In the genomic region with DNA sequence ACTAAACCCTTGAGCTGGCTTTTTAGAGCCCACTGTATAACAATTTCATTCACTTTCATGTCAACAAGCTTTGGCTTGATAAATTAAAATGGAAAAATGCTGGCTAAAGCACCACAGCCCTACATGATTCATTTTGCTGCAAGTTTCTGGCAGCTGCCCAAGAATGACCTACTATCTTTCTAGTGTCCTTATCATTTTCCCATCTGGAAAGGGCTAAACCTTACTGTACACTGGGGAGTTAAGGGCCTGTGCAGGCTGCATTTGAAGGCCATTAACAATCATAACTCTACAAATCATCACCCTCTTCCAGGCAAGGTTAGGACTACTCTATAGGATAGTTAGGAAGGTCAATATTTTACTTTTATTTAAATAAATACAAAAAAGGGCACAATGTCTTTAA, we compare ENCODE assay signal across 1 cellular context.
A peak's percentile ranks its signal among the peaks of the same experiment; 100 is the strongest.
TF ChIP-seq lines count a peak whose summit lies in the region.

No MANE protein-coding gene starts in this region.

TF ChIP-seq in HEK293, 187 proteins besides CTCF, POLR2A, EP300 and RAD21 (continued from another document and continues in another):
- TF ChIP-seq, protein P1, sequence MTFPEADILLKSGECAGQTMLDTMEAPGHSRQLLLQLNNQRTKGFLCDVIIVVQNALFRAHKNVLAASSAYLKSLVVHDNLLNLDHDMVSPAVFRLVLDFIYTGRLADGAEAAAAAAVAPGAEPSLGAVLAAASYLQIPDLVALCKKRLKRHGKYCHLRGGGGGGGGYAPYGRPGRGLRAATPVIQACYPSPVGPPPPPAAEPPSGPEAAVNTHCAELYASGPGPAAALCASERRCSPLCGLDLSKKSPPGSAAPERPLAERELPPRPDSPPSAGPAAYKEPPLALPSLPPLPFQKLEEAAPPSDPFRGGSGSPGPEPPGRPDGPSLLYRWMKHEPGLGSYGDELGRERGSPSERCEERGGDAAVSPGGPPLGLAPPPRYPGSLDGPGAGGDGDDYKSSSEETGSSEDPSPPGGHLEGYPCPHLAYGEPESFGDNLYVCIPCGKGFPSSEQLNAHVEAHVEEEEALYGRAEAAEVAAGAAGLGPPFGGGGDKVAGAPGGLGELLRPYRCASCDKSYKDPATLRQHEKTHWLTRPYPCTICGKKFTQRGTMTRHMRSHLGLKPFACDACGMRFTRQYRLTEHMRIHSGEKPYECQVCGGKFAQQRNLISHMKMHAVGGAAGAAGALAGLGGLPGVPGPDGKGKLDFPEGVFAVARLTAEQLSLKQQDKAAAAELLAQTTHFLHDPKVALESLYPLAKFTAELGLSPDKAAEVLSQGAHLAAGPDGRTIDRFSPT (tag by site-specific recombination; IDR thresholded peaks at IDR 0.05), result no peak
- TF ChIP-seq, protein P2, sequence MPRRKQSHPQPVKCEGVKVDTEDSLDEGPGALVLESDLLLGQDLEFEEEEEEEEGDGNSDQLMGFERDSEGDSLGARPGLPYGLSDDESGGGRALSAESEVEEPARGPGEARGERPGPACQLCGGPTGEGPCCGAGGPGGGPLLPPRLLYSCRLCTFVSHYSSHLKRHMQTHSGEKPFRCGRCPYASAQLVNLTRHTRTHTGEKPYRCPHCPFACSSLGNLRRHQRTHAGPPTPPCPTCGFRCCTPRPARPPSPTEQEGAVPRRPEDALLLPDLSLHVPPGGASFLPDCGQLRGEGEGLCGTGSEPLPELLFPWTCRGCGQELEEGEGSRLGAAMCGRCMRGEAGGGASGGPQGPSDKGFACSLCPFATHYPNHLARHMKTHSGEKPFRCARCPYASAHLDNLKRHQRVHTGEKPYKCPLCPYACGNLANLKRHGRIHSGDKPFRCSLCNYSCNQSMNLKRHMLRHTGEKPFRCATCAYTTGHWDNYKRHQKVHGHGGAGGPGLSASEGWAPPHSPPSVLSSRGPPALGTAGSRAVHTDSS (tag by site-specific recombination; IDR thresholded peaks at IDR 0.05), result peak; percentile 43; the same call in 1 of the 2 replicates
- TF ChIP-seq ZNF501 (tag by site-specific recombination; IDR thresholded peaks at IDR 0.05), result 0 out of 2 replicates have a peak, but pooled peaks have one; percentile 66
- TF ChIP-seq, protein P3, sequence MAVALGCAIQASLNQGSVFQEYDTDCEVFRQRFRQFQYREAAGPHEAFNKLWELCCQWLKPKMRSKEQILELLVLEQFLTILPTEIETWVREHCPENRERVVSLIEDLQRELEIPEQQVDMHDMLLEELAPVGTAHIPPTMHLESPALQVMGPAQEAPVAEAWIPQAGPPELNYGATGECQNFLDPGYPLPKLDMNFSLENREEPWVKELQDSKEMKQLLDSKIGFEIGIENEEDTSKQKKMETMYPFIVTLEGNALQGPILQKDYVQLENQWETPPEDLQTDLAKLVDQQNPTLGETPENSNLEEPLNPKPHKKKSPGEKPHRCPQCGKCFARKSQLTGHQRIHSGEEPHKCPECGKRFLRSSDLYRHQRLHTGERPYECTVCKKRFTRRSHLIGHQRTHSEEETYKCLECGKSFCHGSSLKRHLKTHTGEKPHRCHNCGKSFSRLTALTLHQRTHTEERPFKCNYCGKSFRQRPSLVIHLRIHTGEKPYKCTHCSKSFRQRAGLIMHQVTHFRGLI (tag by site-specific recombination; IDR thresholded peaks at IDR 0.05), result peak; percentile 63; the same call in 1 of the 2 replicates
- TF ChIP-seq, protein P4, sequence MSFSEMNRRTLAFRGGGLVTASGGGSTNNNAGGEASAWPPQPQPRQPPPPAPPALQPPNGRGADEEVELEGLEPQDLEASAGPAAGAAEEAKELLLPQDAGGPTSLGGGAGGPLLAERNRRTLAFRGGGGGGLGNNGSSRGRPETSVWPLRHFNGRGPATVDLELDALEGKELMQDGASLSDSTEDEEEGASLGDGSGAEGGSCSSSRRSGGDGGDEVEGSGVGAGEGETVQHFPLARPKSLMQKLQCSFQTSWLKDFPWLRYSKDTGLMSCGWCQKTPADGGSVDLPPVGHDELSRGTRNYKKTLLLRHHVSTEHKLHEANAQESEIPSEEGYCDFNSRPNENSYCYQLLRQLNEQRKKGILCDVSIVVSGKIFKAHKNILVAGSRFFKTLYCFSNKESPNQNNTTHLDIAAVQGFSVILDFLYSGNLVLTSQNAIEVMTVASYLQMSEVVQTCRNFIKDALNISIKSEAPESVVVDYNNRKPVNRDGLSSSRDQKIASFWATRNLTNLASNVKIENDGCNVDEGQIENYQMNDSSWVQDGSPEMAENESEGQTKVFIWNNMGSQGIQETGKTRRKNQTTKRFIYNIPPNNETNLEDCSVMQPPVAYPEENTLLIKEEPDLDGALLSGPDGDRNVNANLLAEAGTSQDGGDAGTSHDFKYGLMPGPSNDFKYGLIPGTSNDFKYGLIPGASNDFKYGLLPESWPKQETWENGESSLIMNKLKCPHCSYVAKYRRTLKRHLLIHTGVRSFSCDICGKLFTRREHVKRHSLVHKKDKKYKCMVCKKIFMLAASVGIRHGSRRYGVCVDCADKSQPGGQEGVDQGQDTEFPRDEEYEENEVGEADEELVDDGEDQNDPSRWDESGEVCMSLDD (tag by site-specific recombination; IDR thresholded peaks at IDR 0.05), result no peak
- TF ChIP-seq, protein P5, sequence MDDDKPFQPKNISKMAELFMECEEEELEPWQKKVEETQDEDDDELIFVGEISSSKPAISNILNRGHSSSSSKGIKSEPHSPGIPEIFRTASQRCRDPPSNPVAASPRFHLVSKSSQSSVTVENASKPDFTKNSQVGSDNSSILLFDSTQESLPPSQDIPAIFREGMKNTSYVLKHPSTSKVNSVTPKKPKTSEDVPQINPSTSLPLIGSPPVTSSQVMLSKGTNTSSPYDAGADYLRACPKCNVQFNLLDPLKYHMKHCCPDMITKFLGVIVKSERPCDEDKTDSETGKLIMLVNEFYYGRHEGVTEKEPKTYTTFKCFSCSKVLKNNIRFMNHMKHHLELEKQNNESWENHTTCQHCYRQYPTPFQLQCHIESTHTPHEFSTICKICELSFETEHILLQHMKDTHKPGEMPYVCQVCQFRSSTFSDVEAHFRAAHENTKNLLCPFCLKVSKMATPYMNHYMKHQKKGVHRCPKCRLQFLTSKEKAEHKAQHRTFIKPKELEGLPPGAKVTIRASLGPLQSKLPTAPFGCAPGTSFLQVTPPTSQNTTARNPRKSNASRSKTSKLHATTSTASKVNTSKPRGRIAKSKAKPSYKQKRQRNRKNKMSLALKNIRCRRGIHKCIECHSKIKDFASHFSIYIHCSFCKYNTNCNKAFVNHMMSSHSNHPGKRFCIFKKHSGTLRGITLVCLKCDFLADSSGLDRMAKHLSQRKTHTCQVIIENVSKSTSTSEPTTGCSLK (tag by site-specific recombination; IDR thresholded peaks at IDR 0.05), result no peak
- peak; percentile 84; the same call in 1 of the 2 replicates for TF ChIP-seq ZNF639 (tag by site-specific recombination; IDR thresholded peaks at IDR 0.05)
- no peak for TF ChIP-seq KLF9 (tag by site-specific recombination; IDR thresholded peaks at IDR 0.05; ENCODE audit: low read depth)
- no peak for TF ChIP-seq ZNF830 (tag by site-specific recombination; IDR thresholded peaks at IDR 0.05; ENCODE audit: low read depth)
- TF ChIP-seq RBAK (tag by site-specific recombination; IDR thresholded peaks at IDR 0.05), result no peak
- TF ChIP-seq ZNF202 (tag by site-specific recombination; IDR thresholded peaks at IDR 0.05; ENCODE audit: borderline replicate concordance), result no peak
- peak; percentile 75 for TF ChIP-seq BCL6B (tag by site-specific recombination; IDR thresholded peaks at IDR 0.05)
- TF ChIP-seq ZNF133 (tag by site-specific recombination; IDR thresholded peaks at IDR 0.05), result no peak
- peak; percentile 80 for TF ChIP-seq PATZ1 (tag by site-specific recombination; IDR thresholded peaks at IDR 0.05)
- TF ChIP-seq ZNF248 (tag by site-specific recombination; IDR thresholded peaks at IDR 0.05), result no peak
- TF ChIP-seq ZNF302 (tag by site-specific recombination; IDR thresholded peaks at IDR 0.05; ENCODE audit: low read depth), result no peak
- no peak for TF ChIP-seq SCRT1 (tag by site-specific recombination; IDR thresholded peaks at IDR 0.05; ENCODE audit: borderline replicate concordance)
- no peak for TF ChIP-seq ZNF677 (tag by site-specific recombination; IDR thresholded peaks at IDR 0.05)
- peak; percentile 82; the same call in 1 of the 2 replicates for TF ChIP-seq ZBTB1 (tag by site-specific recombination; IDR thresholded peaks at IDR 0.05)
- TF ChIP-seq, protein P6, sequence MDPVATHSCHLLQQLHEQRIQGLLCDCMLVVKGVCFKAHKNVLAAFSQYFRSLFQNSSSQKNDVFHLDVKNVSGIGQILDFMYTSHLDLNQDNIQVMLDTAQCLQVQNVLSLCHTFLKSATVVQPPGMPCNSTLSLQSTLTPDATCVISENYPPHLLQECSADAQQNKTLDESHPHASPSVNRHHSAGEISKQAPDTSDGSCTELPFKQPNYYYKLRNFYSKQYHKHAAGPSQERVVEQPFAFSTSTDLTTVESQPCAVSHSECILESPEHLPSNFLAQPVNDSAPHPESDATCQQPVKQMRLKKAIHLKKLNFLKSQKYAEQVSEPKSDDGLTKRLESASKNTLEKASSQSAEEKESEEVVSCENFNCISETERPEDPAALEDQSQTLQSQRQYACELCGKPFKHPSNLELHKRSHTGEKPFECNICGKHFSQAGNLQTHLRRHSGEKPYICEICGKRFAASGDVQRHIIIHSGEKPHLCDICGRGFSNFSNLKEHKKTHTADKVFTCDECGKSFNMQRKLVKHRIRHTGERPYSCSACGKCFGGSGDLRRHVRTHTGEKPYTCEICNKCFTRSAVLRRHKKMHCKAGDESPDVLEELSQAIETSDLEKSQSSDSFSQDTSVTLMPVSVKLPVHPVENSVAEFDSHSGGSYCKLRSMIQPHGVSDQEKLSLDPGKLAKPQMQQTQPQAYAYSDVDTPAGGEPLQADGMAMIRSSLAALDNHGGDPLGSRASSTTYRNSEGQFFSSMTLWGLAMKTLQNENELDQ (tag by site-specific recombination; IDR thresholded peaks at IDR 0.05; ENCODE audit: low read depth), result no peak
- no peak for TF ChIP-seq ZBTB7A (tag by site-specific recombination; IDR thresholded peaks at IDR 0.05; ENCODE audit: low read depth)
- no peak for TF ChIP-seq HOXC10 (CRISPR knock-in tag; IDR thresholded peaks at IDR 0.05)
- TF ChIP-seq, protein P7, sequence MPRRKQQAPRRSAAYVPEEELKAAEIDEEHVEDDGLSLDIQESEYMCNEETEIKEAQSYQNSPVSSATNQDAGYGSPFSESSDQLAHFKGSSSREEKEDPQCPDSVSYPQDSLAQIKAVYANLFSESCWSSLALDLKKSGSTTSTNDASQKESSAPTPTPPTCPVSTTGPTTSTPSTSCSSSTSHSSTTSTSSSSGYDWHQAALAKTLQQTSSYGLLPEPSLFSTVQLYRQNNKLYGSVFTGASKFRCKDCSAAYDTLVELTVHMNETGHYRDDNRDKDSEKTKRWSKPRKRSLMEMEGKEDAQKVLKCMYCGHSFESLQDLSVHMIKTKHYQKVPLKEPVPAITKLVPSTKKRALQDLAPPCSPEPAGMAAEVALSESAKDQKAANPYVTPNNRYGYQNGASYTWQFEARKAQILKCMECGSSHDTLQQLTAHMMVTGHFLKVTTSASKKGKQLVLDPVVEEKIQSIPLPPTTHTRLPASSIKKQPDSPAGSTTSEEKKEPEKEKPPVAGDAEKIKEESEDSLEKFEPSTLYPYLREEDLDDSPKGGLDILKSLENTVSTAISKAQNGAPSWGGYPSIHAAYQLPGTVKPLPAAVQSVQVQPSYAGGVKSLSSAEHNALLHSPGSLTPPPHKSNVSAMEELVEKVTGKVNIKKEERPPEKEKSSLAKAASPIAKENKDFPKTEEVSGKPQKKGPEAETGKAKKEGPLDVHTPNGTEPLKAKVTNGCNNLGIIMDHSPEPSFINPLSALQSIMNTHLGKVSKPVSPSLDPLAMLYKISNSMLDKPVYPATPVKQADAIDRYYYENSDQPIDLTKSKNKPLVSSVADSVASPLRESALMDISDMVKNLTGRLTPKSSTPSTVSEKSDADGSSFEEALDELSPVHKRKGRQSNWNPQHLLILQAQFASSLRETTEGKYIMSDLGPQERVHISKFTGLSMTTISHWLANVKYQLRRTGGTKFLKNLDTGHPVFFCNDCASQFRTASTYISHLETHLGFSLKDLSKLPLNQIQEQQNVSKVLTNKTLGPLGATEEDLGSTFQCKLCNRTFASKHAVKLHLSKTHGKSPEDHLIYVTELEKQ (tag by site-specific recombination; IDR thresholded peaks at IDR 0.05; ENCODE audit: borderline replicate concordance), result peak; percentile 95
- TF ChIP-seq ZNF701 (tag by site-specific recombination; IDR thresholded peaks at IDR 0.05), result no peak
- peak; percentile 88 for TF ChIP-seq ZBTB17 (tag by site-specific recombination; IDR thresholded peaks at IDR 0.05)
- 0 out of 2 replicates have a peak, but pooled peaks have one; percentile 41 for TF ChIP-seq MEIS1 (CRISPR knock-in tag; IDR thresholded peaks at IDR 0.05; ENCODE audit: borderline replicate concordance)
- TF ChIP-seq ZNF394 (tag by site-specific recombination; IDR thresholded peaks at IDR 0.05; ENCODE audit: borderline replicate concordance), result peak; percentile 85
- TF ChIP-seq ZNF140 (tag by site-specific recombination; IDR thresholded peaks at IDR 0.05), result no peak
